19 cellular contexts compared by ENCODE assay signal in genomic region chr4:161148051-161148450, GRCh38.
"Had no signal": no experiment of that assay in that cellular context is flagged by ENCODE, and none has a peak within 500 bp of the region (broad histone marks: within the 10 kb centered on the region; RNA-seq: fewer than 3 reads in every experiment).

No MANE protein-coding gene starts in this region.

- DNase-seq: erythroblast; head of caudate nucleus; kidney; left cardiac atrium; left ventricle myocardium superior; mucosa of descending colon; nucleus accumbens; pancreas; right cardiac atrium; stimulated activated CD4-positive, alpha-beta T cell treated with anti-CD3 and anti-CD28 coated beads, Interleukin-4, amount 100 ng/mL, for 24 hours; tibial artery; upper lobe of right lung had no signal

- H3K9ac ChIP-seq: neural progenitor cell had no signal

- H3K36me3 ChIP-seq: neural progenitor cell, pancreas, tibial artery, upper lobe of right lung, vagina had no signal

- H3K4me1 ChIP-seq: foreskin keratinocyte, neural progenitor cell, pancreas, tibial artery, upper lobe of right lung, vagina had no signal

- H3K9me3 ChIP-seq: pancreas, tibial artery, upper lobe of right lung, vagina had no signal

- FAIRE-seq: colon, kidney, pancreas had no signal

- ATAC-seq: foreskin keratinocyte; left cardiac atrium; left ventricle myocardium superior; mucosa of descending colon; natural killer cell treated with Interleukin-12 subunit alpha and Interleukin-12 subunit beta and Interleukin-15 and Interleukin-18, amount 100 ng/mL, for 72 hours; right cardiac atrium; stimulated activated memory B cell treated with anti-CD40 and anti-IgM and Interleukin-4, amounts not matched to agents 10 μg/mL and 1 μg/mL and 100 μg/mL, for 72 hours; upper lobe of right lung had no signal

- H3K4me3 ChIP-seq: hepatocyte, mucosa of descending colon, neural progenitor cell, pancreas, tibial artery, upper lobe of right lung, vagina had no signal

- H3K4me2 ChIP-seq: hepatocyte, neural progenitor cell had no signal

- H2AFZ ChIP-seq: hepatocyte, neural progenitor cell had no signal

- H3K27ac ChIP-seq: foreskin keratinocyte, hepatocyte, neural progenitor cell, pancreas, tibial artery, upper lobe of right lung, vagina had no signal

- H3K27me3 ChIP-seq: foreskin keratinocyte, hepatocyte, neural progenitor cell, pancreas, tibial artery, upper lobe of right lung, vagina had no signal

- H3K79me2 ChIP-seq: hepatocyte had no signal
